1 cellular context compared by ENCODE assay signal in the genomic region with DNA sequence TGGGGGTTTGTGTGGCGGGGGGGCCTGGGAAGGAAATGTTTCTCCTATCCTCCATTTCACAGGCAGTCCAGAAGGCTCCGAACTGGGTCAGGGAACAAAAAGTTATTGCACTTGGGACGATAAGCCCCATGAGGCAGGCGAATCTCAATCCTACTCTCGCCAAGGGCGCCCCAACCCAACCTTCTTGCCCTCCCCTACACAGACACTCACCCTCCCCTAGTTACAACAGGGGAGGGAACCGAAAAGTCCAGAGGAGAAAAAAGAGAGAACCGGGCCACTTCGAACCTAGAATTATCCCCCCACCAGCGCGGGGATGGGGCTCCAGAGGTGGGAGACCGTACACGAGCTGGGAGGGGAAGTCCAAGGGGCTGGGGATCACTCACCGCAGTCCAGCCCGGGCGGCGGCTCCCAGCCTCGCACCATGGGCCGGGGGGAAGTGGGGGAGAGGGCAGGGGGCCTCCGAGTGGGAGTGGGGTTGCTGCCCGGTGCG.
TF ChIP-seq lines count a peak whose summit lies in the region.

No MANE protein-coding gene starts in this region.

TF ChIP-seq in GM12878, 131 proteins besides CTCF, POLR2A, EP300 and RAD21:
- TF ChIP-seq ESRRA (IDR thresholded peaks at IDR 0.05; ENCODE audit: low read length) (0 out of 2 replicates have a peak, but pooled peaks have one; percentile 24), POLR2AphosphoS5 (IDR thresholded peaks at IDR 0.05; ENCODE audit: low read length) (0 out of 2 replicates have a peak, but pooled peaks have one; percentile 10), ZZZ3 (IDR thresholded peaks at IDR 0.05; ENCODE audit: control insufficient read depth, insufficient read length, low read depth) (no peak), SMARCA5 (IDR thresholded peaks at IDR 0.05) (no peak), NBN (IDR thresholded peaks at IDR 0.05) (0 out of 2 replicates have a peak, but pooled peaks have one; percentile 19), RAD51 (IDR thresholded peaks at IDR 0.05) (no peak), SPI1 (IDR thresholded peaks at IDR 0.05; ENCODE audit: borderline replicate concordance, insufficient read depth, low read depth, low read length) (peak; percentile 35; the same call in 1 of the 2 replicates), EED (IDR thresholded peaks at IDR 0.05; ENCODE audit: low read depth) (no peak)
